ENCODE assay signal across 1 cellular context in the genomic region with DNA sequence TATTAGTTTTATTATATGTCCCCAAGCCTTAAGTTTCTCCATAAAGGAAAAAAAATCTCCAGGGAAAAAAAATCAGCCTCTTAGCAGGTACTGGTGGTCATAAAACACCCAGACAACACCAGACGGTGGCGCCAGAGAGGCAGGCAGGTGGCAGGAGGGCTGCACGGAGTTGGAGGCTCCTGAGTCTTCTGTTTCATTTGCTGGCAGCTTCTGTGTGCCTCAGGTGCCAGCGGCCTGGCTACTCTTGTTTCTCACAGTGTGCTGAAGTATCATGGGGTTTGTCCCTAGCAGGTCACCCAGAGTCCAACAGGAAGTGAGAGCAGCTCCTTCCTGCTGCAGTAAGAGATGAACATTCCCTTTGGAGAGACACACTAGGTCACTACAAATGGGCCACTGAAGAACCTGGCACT.
A peak's percentile ranks its signal among the peaks of the same experiment; 100 is the strongest.
TF ChIP-seq lines count a peak whose summit lies in the region.

No MANE protein-coding gene starts in this region.

TF ChIP-seq in K562, 482 proteins besides CTCF, POLR2A, EP300 and RAD21 (continued from another document):
- TF ChIP-seq, protein P1, sequence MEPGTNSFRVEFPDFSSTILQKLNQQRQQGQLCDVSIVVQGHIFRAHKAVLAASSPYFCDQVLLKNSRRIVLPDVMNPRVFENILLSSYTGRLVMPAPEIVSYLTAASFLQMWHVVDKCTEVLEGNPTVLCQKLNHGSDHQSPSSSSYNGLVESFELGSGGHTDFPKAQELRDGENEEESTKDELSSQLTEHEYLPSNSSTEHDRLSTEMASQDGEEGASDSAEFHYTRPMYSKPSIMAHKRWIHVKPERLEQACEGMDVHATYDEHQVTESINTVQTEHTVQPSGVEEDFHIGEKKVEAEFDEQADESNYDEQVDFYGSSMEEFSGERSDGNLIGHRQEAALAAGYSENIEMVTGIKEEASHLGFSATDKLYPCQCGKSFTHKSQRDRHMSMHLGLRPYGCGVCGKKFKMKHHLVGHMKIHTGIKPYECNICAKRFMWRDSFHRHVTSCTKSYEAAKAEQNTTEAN (CRISPR knock-in tag; IDR thresholded peaks at IDR 0.05): no peak
- TF ChIP-seq KLF16 (IDR thresholded peaks at IDR 0.05): 0 out of 2 replicates have a peak, but pooled peaks have one; percentile 18
- TF ChIP-seq GATAD2A (IDR thresholded peaks at IDR 0.05): 0 out of 2 replicates have a peak, but pooled peaks have one; percentile 41
- TF ChIP-seq XRCC4 (IDR thresholded peaks at IDR 0.05; ENCODE audit: extremely low read depth, insufficient read depth, insufficient read length): no peak
- peak; percentile 54; the same call in 1 of the 2 replicates for TF ChIP-seq CTBP1 (IDR thresholded peaks at IDR 0.05; ENCODE audit: borderline replicate concordance)
TF ChIP-seq in K562: peak in this region for 33.
